26 cellular contexts compared by ENCODE assay signal in genomic region chr22:37423283-37423682, GRCh38. TPM values are rescaled to one million over a fixed set of nuclear protein-coding genes. Genes with fewer than 3 reads are reported as not detected.
DNase-seq lines count a peak whose midpoint lies in the region; ATAC-seq, FAIRE-seq and TF ChIP-seq lines count a peak whose summit lies in the region.
"Had no signal": no experiment of that assay in that cellular context is flagged by ENCODE, and none has a peak within 500 bp of the region (broad histone marks: within the 10 kb centered on the region; RNA-seq: fewer than 3 reads in every experiment).

No MANE protein-coding gene starts in this region.

- DNase-seq in HepG2 (ENCODE audit: low spot score) (no peak), right lobe of liver (no peak), RWPE1 (ENCODE audit: low spot score) (no peak), K562 (ENCODE audit: extremely low read depth in 1 of 4, low spot score in 3 of 4) (no peak), neuronal stem cell (ENCODE audit: low spot score) (no peak), GM12892 (ENCODE audit: insufficient read length) (no peak), CD1c-positive myeloid dendritic cell (ENCODE audit: extremely low spot score) (no peak)
- DNase-seq: ACHN; BE2C; C1 segment of cervical spinal cord; Caco-2; Calu3; CD4-positive, alpha-beta T cell; CD8-positive, alpha-beta T cell; DMS79 treated with DMSO at 0.1 percent for 48 hours; GF-D8 had no signal

- TF ChIP-seq POLR2A in HepG2 (IDR thresholded peaks at IDR 0.05; ENCODE audit: insufficient read depth in 1 of 2, low read depth in 2 of 2, low read length in 2 of 2), result no peak
- TF ChIP-seq POLR2A in right lobe of liver (IDR thresholded peaks at IDR 0.05), result no peak
- TF ChIP-seq POLR2A in K562 (conservative IDR thresholded peaks at IDR 0.05), result no peak
- no peak for TF ChIP-seq POLR2A in GM12892 (IDR thresholded peaks at IDR 0.05; ENCODE audit: low read depth, low read length)

- intact Hi-C loops in HepG2 (cut with micrococcal nuclease; ENCODE audit: unreplicated experiment), result no loop called here
- intact Hi-C loops in right lobe of liver (cut with DNase I), result no loop called here
- intact Hi-C loops in K562 (cut with micrococcal nuclease), result no loop called here

- POLR2A ChIA-PET in HepG2 (lab: Yijun Ruan, JAX) (no interaction called here), RWPE1 (lab: Yijun Ruan, JAX; ENCODE audit: low non-redundant PET) (no interaction called here), K562 (lab: Yijun Ruan, JAX) (no interaction called here)

- H3K27ac ChIP-seq in HepG2 (ENCODE audit: extremely low read length, insufficient read depth, low read length) (no peak overlapping the region), right lobe of liver (no peak overlapping the region), RWPE1 (peak overlapping the region; percentile 61), K562 (ENCODE audit: extremely low read depth, low read depth, low read length) (no peak overlapping the region), neuronal stem cell (replicated peaks; ENCODE audit: low read length) (no peak overlapping the region)
- H3K27ac ChIP-seq: 22Rv1, BLaER1 had no signal

- H3K4me3 ChIP-seq in HepG2 (replicated peaks in 1 of 3; ENCODE audit: insufficient read depth in 1 of 3, low read depth in 2 of 3, low read length in 3 of 3), result no peak overlapping the region
- no peak overlapping the region for H3K4me3 ChIP-seq in right lobe of liver
- H3K4me3 ChIP-seq in K562, result no peak overlapping the region
- no peak overlapping the region for H3K4me3 ChIP-seq in neuronal stem cell (ENCODE audit: low read length in 2 of 2)
- H3K4me3 ChIP-seq: BLaER1 had no signal

- TF ChIP-seq RAD21 in HepG2 (CRISPR knock-in tag; IDR thresholded peaks at IDR 0.05), result no peak
- no peak for TF ChIP-seq RAD21 in K562 (CRISPR knock-in tag; conservative IDR thresholded peaks at IDR 0.05 in 1 of 2, IDR thresholded peaks at IDR 0.05 in 1 of 2)

- H4K20me1 ChIP-seq in HepG2 (ENCODE audit: insufficient read depth, low read length), result peaks cover under 1% of the 10 kb centered on the region; the same call in 1 of the 2 replicates
- H4K20me1 ChIP-seq in K562 (replicated peaks; ENCODE audit: control insufficient read depth, insufficient read depth, low read length), result peaks cover 3% of the 10 kb centered on the region; the same call in 1 of the 2 replicates

- H3K23ac ChIP-seq in neuronal stem cell (ENCODE audit: low read depth, low read length, poor library complexity), result no peak overlapping the region

- TF ChIP-seq CTCF in HepG2 (CRISPR knock-in tag; IDR thresholded peaks at IDR 0.05) (no peak), right lobe of liver (IDR thresholded peaks at IDR 0.05) (no peak), RWPE1 (conservative IDR thresholded peaks at IDR 0.05; ENCODE audit: low read depth) (no peak), K562 (IDR thresholded peaks at IDR 0.05 in 2 of 3, conservative IDR thresholded peaks at IDR 0.05 in 1 of 3; ENCODE audit: insufficient read depth in 2 of 3, low read depth in 1 of 3, low read length in 3 of 3) (no peak)

- H3K4me1 ChIP-seq in HepG2 (ENCODE audit: insufficient read depth, low read length) (no peaks in the 10 kb centered on the region), right lobe of liver (peaks cover 0 to 12% (median 0%) of the 10 kb centered on the region in 4 donors), K562 (replicated peaks in 1 of 2; ENCODE audit: control insufficient read depth in 2 of 2, insufficient read depth in 2 of 2, low read length in 2 of 2) (peaks cover 0 to 19% of the 10 kb centered on the region in 2 experiments; a peak in 2 of 5 replicates), neuronal stem cell (ENCODE audit: control insufficient read depth in 2 of 2, insufficient read depth in 1 of 2, low read depth in 1 of 2, low read length in 2 of 2) (peaks cover 12 to 14% of the 10 kb centered on the region in 2 donors)
- H3K4me1 ChIP-seq: BE2C, Caco-2 had no signal

- no peak overlapping the region for H3K14ac ChIP-seq in neuronal stem cell (ENCODE audit: low read length)

- H3K36me3 ChIP-seq in HepG2 (replicated peaks in 1 of 2; ENCODE audit: control insufficient read depth in 1 of 2, insufficient read depth in 2 of 2, low read length in 2 of 2), result no peaks in the 10 kb centered on the region
- H3K36me3 ChIP-seq in right lobe of liver, result no peaks in the 10 kb centered on the region
- no peaks in the 10 kb centered on the region for H3K36me3 ChIP-seq in K562 (ENCODE audit: control insufficient read depth, insufficient read depth, low read length)
- no peaks in the 10 kb centered on the region for H3K36me3 ChIP-seq in neuronal stem cell (replicated peaks in 1 of 2; ENCODE audit: control insufficient read depth in 2 of 2, insufficient read depth in 2 of 2, low read length in 2 of 2)
- H3K36me3 ChIP-seq: BE2C, BLaER1 had no signal

- TF ChIP-seq EP300 in HepG2 (IDR thresholded peaks at IDR 0.05; ENCODE audit: low read depth in 2 of 2, low read length in 2 of 2), result no peak
- no peak for TF ChIP-seq EP300 in HepG2 (CRISPR knock-in tag; IDR thresholded peaks at IDR 0.05; ENCODE audit: borderline replicate concordance)
- no peak for TF ChIP-seq EP300 in K562 (IDR thresholded peaks at IDR 0.05; ENCODE audit: low read length)

- no peak overlapping the region for H2BK12ac ChIP-seq in neuronal stem cell (ENCODE audit: low read length)

- H3K9me3 ChIP-seq in HepG2 (ENCODE audit: low read length), result no peaks in the 10 kb centered on the region
- H3K9me3 ChIP-seq in right lobe of liver, result no peaks in the 10 kb centered on the region
- no peaks in the 10 kb centered on the region for H3K9me3 ChIP-seq in K562 (replicated peaks; ENCODE audit: control insufficient read depth, insufficient read depth, low read depth, low read length)
- no peaks in the 10 kb centered on the region for H3K9me3 ChIP-seq in neuronal stem cell (replicated peaks in 1 of 2; ENCODE audit: control insufficient read depth in 2 of 2, insufficient read depth in 1 of 2, low read depth in 1 of 2, low read length in 2 of 2)
- H3K9me3 ChIP-seq: BE2C, BLaER1, Caco-2 had no signal

- H3K79me1 ChIP-seq in neuronal stem cell (ENCODE audit: low read depth, low read length), result no peaks in the 10 kb centered on the region

- peak overlapping the region; percentile 84 for H2BK15ac ChIP-seq in neuronal stem cell (ENCODE audit: low read length)

- in situ Hi-C loops in HepG2 (cut with HindIII; ENCODE audit: extremely low pct_ligation_motif_present, low pct_unique_long_range_greater_than_20kb) (no loop called here), K562 (cut with MboI) (no loop called here)

- FAIRE-seq in HepG2 (lab: Jason Lieb, UNC), result no peak
- no peak for FAIRE-seq in K562 (lab: Jason Lieb, UNC)
- no peak for FAIRE-seq in GM12892 (lab: Jason Lieb, UNC)
- FAIRE-seq: D721Med, G401.6, GM12891, GM18507, GM19239 had no signal

- CTCF ChIA-PET in HepG2 (lab: Yijun Ruan, JAX; ENCODE audit: low intra/inter-chr PET ratio, low total read pairs), result no interaction called here
- CTCF ChIA-PET in RWPE1 (lab: Yijun Ruan, JAX), result no interaction called here
- CTCF ChIA-PET in K562 (lab: Yijun Ruan, JAX; ENCODE audit: low intra/inter-chr PET ratio), result no interaction called here

- H3K27me3 ChIP-seq in HepG2 (ENCODE audit: control insufficient read depth in 1 of 2, insufficient read depth in 2 of 2, low read length in 2 of 2) (peaks cover 11 to 65% of the 10 kb centered on the region in 2 experiments), right lobe of liver (peaks cover 0 to 4% of the 10 kb centered on the region in 2 donors), K562 (ENCODE audit: control insufficient read depth in 2 of 2, insufficient read depth in 2 of 2, low read length in 2 of 2) (peaks cover 4 to 39% of the 10 kb centered on the region in 2 experiments; a peak in 4 of 5 replicates), neuronal stem cell (ENCODE audit: control insufficient read depth in 3 of 3, insufficient read depth in 3 of 3, low read depth in 1 of 3, low read length in 3 of 3) (peaks cover 24 to 94% (median 77%) of the 10 kb centered on the region in 3 experiments)

- peak overlapping the region; percentile 58 for H2BK5ac ChIP-seq in neuronal stem cell (ENCODE audit: low read length)

- H2BK120ac ChIP-seq in neuronal stem cell (ENCODE audit: low read depth, low read length), result no peak overlapping the region

- no peaks in the 10 kb centered on the region for H3K79me2 ChIP-seq in HepG2 (ENCODE audit: insufficient read depth, low read length)
- H3K79me2 ChIP-seq in K562 (ENCODE audit: control insufficient read depth, insufficient read depth, low read length), result no peaks in the 10 kb centered on the region

- no peak overlapping the region for H3K9ac ChIP-seq in HepG2 (ENCODE audit: insufficient read depth, low read depth, low read length)
- H3K9ac ChIP-seq in K562 (ENCODE audit: insufficient read depth in 1 of 2, low read depth in 2 of 2, low read length in 2 of 2), result no peak overlapping the region
- no peak overlapping the region for H3K9ac ChIP-seq in neuronal stem cell (ENCODE audit: low read depth, low read length, poor library complexity)
- H3K9ac ChIP-seq: BLaER1 had no signal

- H3K18ac ChIP-seq in neuronal stem cell (ENCODE audit: low read length), result no peak overlapping the region

- H3K9me1 ChIP-seq in K562 (ENCODE audit: control insufficient read depth, insufficient read depth, low read length), result no peaks in the 10 kb centered on the region

- BruUV-seq in HepG2 (replicated peaks; lab: Mats Ljungman, UMichigan) (no TSS peak), K562 (replicated peaks; lab: Mats Ljungman, UMichigan) (no TSS peak)

- no peak overlapping the region for H4K91ac ChIP-seq in neuronal stem cell (ENCODE audit: low read depth, low read length, poor library complexity)

- H4K8ac ChIP-seq in neuronal stem cell (ENCODE audit: low read depth, low read length), result no peak overlapping the region

- peak overlapping the region; percentile 97 for H2AK5ac ChIP-seq in neuronal stem cell (ENCODE audit: low read depth, low read length)

- H2AFZ ChIP-seq in HepG2 (ENCODE audit: low read length) (no peak overlapping the region), K562 (ENCODE audit: low read depth, low read length) (no peak overlapping the region), neuronal stem cell (ENCODE audit: low read length) (no peak overlapping the region)

- ATAC-seq in HepG2, result no peak
- ATAC-seq in right lobe of liver, result no peak
- no peak for ATAC-seq in K562
- no peak for ATAC-seq in HG03442 (IDR thresholded peaks at IDR 0.05; ENCODE audit: unreplicated experiment)
- ATAC-seq: CD8-positive, alpha-beta T cell had no signal

- 17% methylated on average over 6 of the region's 8 CpGs for WGBS in HepG2 (ENCODE audit: low lambda C conversion rate)
- 40% methylated on average over 1 of the region's 8 CpGs for WGBS in right lobe of liver (ENCODE audit: insufficient coverage, low coverage, low lambda C conversion rate, missing lambda C conversion rate)
- WGBS in K562 (ENCODE audit: insufficient coverage, low coverage, missing lambda C conversion rate), result 7% methylated on average over 6 of the region's 8 CpGs
- WGBS in neuronal stem cell (ENCODE audit: extremely low coverage in 2 of 2, insufficient read length in 2 of 2, insufficient replicate concordance in 1 of 2), 2 donors, result no CpG with 5 or more reads among the region's 8 CpGs

- no peak overlapping the region for H3K4me2 ChIP-seq in HepG2 (ENCODE audit: low read depth, low read length)
- H3K4me2 ChIP-seq in K562 (ENCODE audit: insufficient read depth, low read length), result no peak overlapping the region
- no peak overlapping the region for H3K4me2 ChIP-seq in neuronal stem cell (ENCODE audit: insufficient read depth, low read length, poor library complexity, severe bottlenecking)

- H3K4ac ChIP-seq in neuronal stem cell (ENCODE audit: low read length), result no peak overlapping the region

RNA-seq across cellular contexts. Expression of gene ELFN2, which starts 4.0 kb away (rescaled TPM):
- total RNA-seq in HepG2 (2016; rRNA removed; fragmentation: Illumina TruSeq; extraction: Trizol) (not detected in 2 replicates), right lobe of liver (under 1 TPM; 0.07 to 0.93 (median 0.49) TPM), K562 (2014; rRNA removed) (not detected in 2 replicates), K562 (2014; rRNA removed; fragmentation: Illumina TruSeq; extraction: Trizol) (not detected in 2 replicates), K562 (2015; rRNA removed; fragmentation: Illumina TruSeq; extraction: Trizol) (not detected in 2 replicates), K562 (2021) (not detected in 2 replicates)
- total RNA-seq in HepG2 (2016; cell fraction: cytosol; rRNA removed; fragmentation: Illumina TruSeq; extraction: Trizol; ENCODE audit: low read depth), result not detected in 2 replicates
- total RNA-seq in HepG2 (2016; cell fraction: insoluble cytoplasmic fraction; rRNA removed; fragmentation: Illumina TruSeq; extraction: Trizol), result not detected in 2 replicates
- not detected in 2 replicates for total RNA-seq in HepG2 (2016; cell fraction: membrane; rRNA removed; fragmentation: Illumina TruSeq; extraction: Trizol)
- total RNA-seq in HepG2 (2016; cell fraction: nucleus; rRNA removed; fragmentation: Illumina TruSeq; extraction: Trizol), result not detected in 2 replicates
- polyA plus RNA-seq in HepG2 (2011; rRNA removed) (0.01 TPM in 1 of 2 replicates, not detected in the other), K562 (2011; rRNA removed) (not detected in 2 replicates), K562 (2014; fragmentation: Illumina TruSeq; extraction: Trizol) (not detected in 2 replicates), K562 (2014; fragmentation: Nextera tagmentation; extraction: Ambion mirVana) (not detected), K562 (2014; rRNA removed) (not detected in 2 replicates)
- not detected in 2 replicates for polyA plus RNA-seq in HepG2 (2011; cell fraction: cytosol; rRNA removed)
- polyA plus RNA-seq in HepG2 (2011; cell fraction: nucleus; rRNA removed), result 0.03 TPM in 2 replicates
- polyA plus RNA-seq in HepG2 (2012), result 0.01 and 0.09 TPM in 2 replicates
- not detected in 2 replicates for polyA plus RNA-seq in HepG2 (2016; cell fraction: cytosol; fragmentation: Illumina TruSeq; extraction: Trizol; ENCODE audit: low read depth)
- not detected in 2 replicates for polyA plus RNA-seq in HepG2 (2016; cell fraction: insoluble cytoplasmic fraction; fragmentation: Illumina TruSeq; extraction: Trizol; ENCODE audit: low read depth)
- polyA plus RNA-seq in HepG2 (2016; cell fraction: membrane; fragmentation: Illumina TruSeq; extraction: Trizol; ENCODE audit: low read depth), result not detected in 2 replicates
- polyA plus RNA-seq in HepG2 (2016; cell fraction: nucleus; fragmentation: Illumina TruSeq; extraction: Trizol; ENCODE audit: insufficient read depth, low read depth), result not detected in 2 replicates
- 0.47 TPM in 1 of 2 replicates, not detected in the other for polyA minus RNA-seq in HepG2 (2011; rRNA and poly(A)+ RNA removed; ENCODE audit: low replicate concordance)
- not detected in 2 replicates for polyA minus RNA-seq in HepG2 (2011; cell fraction: cytosol; rRNA and poly(A)+ RNA removed)
- not detected in 2 replicates for polyA minus RNA-seq in HepG2 (2011; cell fraction: nucleus; rRNA and poly(A)+ RNA removed)
- total RNA-seq in K562 (2011; cell fraction: chromatin; rRNA removed; ENCODE audit: low replicate concordance), result not detected in 2 replicates
- not detected in 2 replicates for total RNA-seq in K562 (2011; cell fraction: nucleolus; rRNA removed)
- not detected in 2 replicates for total RNA-seq in K562 (2011; cell fraction: nucleoplasm; rRNA removed)
- polyA plus RNA-seq in K562 (2011; cell fraction: cytosol; rRNA removed), result under 0.01 and 0.01 TPM in 2 replicates
- 0.01 TPM in 1 of 2 replicates, not detected in the other for polyA plus RNA-seq in K562 (2011; cell fraction: nucleus; rRNA removed)
- not detected in 2 replicates for polyA plus RNA-seq in K562 (2012)
- not detected in 2 replicates for polyA minus RNA-seq in K562 (2011; rRNA and poly(A)+ RNA removed)
- not detected in 2 replicates for polyA minus RNA-seq in K562 (2011; cell fraction: cytosol; rRNA and poly(A)+ RNA removed)
- not detected in 2 replicates for polyA minus RNA-seq in K562 (2011; cell fraction: nucleus; rRNA and poly(A)+ RNA removed)
- polyA plus RNA-seq in neuronal stem cell (2013, experiment 1 of 2), result 0.78 TPM
- polyA plus RNA-seq in neuronal stem cell (2013, experiment 2 of 2), result 0.86 TPM
- not detected for polyA plus RNA-seq in GM12892 (2012; ENCODE audit: missing spikeins)
- total RNA-seq: A673; CD8-positive, alpha-beta T cell had no signal
- polyA plus RNA-seq: CD14-positive monocyte had no signal

Comparison
In these comparisons a context has a peak if more than half of its experiments do, and no peak if none do; other contexts are left out.
1. Of the 241 proteins assayed by ChIP-seq in both HepG2 and K562: peak only in HepG2: none; only in K562: ZFP36; in both: none; in neither: 240.